Comparison of ENCODE assay signal across 11 cellular contexts in the genomic region with DNA sequence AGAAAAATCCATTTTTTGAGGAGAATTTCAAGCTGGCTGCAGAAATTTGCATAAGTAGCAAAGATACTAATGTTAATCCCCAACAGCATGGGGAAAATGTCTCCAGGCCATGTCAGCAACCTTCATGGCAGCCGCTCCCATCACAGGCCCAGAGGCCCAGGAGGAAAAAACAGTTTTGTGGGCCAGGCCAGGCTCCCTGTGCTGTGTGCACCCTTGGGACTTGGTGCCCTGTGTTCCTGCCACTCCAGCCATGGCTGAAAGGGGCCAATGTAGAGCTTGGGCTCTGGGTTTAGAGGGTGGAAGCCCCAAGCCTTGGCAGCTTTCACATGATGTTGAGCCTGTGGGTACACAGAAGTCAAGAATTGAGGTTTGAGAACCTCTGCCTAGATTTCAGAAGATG.
"Had no signal": no experiment of that assay in that cellular context is flagged by ENCODE, and none has a peak within 500 bp of the region (broad histone marks: within the 10 kb centered on the region; RNA-seq: fewer than 3 reads in every experiment).

No MANE protein-coding gene starts in this region.

- DNase-seq: GM23248, GOT3, H7, H9, HCEC 1CT, HFFc6 had no signal

- ATAC-seq: GM23338, HCT116 had no signal

- H3K9me3 ChIP-seq: HAP-1 had no signal

- H3K36me3 ChIP-seq: HAP-1 had no signal

- H3K4me3 ChIP-seq: GM23248, GM23338, HAP-1 had no signal

- H3K4me1 ChIP-seq: HAP-1 had no signal

- H3K4me2 ChIP-seq: GM23338 had no signal

- H3K27ac ChIP-seq: GM23248 had no signal

- FAIRE-seq: H1, H54 had no signal
